Comparison of ENCODE assay signal across 17 cellular contexts in the genomic region with DNA sequence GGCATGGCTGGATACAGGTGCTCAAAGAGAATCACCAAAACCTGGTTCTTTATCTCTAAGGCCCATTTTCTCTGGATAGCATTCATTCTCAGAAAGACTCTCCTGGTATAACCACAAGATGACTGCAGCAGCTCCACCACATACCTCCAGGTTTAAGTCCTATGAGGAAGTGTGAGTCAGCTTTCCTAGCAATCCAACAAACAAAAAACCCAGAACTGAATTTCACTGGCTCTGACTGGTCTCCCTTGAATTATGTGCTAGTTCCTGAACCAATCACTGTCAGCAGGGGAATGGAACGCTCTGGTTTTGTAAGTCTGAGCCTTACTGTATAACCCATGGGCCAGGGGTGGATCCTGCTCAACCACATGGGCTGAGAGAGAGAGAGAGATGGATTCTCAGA. TPM values are rescaled to one million over a fixed set of nuclear protein-coding genes. Genes with fewer than 3 reads are reported as not detected.
DNase-seq lines count a peak whose midpoint lies in the region; ATAC-seq and FAIRE-seq lines count a peak whose summit lies in the region.
"Had no signal": no experiment of that assay in that cellular context is flagged by ENCODE, and none has a peak within 500 bp of the region (broad histone marks: within the 10 kb centered on the region; RNA-seq: fewer than 3 reads in every experiment).

No MANE protein-coding gene starts in this region.

- H3K9me3 Mint-ChIP-seq in T-cell, result peaks cover 4 to 21% (median 8%) of the 10 kb centered on the region in 3 donors

- CTCF ChIA-PET in T-cell (lab: Charles Lee), result no interaction called here

- DNase-seq in AG20443 (ENCODE audit: low spot score), result peak; percentile 38
- DNase-seq in HTR-8/SVneo (ENCODE audit: insufficient read length, low spot score), result peak; percentile 13
- DNase-seq in astrocyte of the hippocampus (ENCODE audit: low read depth, low spot score), result peak; percentile 74
- DNase-seq in islet precursor cell, result peak; percentile 54
- DNase-seq in T-cell, result no peak
- no peak for DNase-seq in activated naive CD4-positive, alpha-beta T cell (lab: John Stamatoyannopoulos, UW)
- no peak for DNase-seq in GM19238 (ENCODE audit: insufficient read length, low spot score)
- no peak for DNase-seq in T1000 (lab: John Stamatoyannopoulos, UW)
- DNase-seq: activated CD4-positive, alpha-beta T cell treated with anti-CD3 and anti-CD28 coated beads for 4 hours; activated naive CD4-positive, alpha-beta T cell treated with Interleukin-2 at 50 U/mL for 16 hours; cortex of kidney; NCI-H187 treated with DMSO at 0.1 percent for 48 hours; NCI-H774; pancreas; stimulated activated CD4-positive, alpha-beta T cell treated with anti-CD3 and anti-CD28 coated beads, Interleukin-2, amount 100 ng/mL, for 24 hours; stimulated activated naive CD4-positive, alpha-beta T cell had no signal

- FAIRE-seq in HTR-8/SVneo (lab: Jason Lieb, UNC), result no peak
- FAIRE-seq: pancreas had no signal

- H3K4me1 Mint-ChIP-seq in T-cell, result no peaks in the 10 kb centered on the region
- H3K4me1 Mint-ChIP-seq: CD14-positive monocyte had no signal

- no peak overlapping the region for H3K27ac Mint-ChIP-seq in T-cell

- POLR2A ChIA-PET in T-cell (lab: Charles Lee), result no interaction called here

- H3K27me3 Mint-ChIP-seq in T-cell, result peaks cover 37 to 55% of the 10 kb centered on the region in 2 donors

- no peak overlapping the region for H3K4me3 Mint-ChIP-seq in T-cell
- H3K4me3 Mint-ChIP-seq: CD14-positive monocyte had no signal

- H3K36me3 Mint-ChIP-seq in T-cell, result no peaks in the 10 kb centered on the region
- H3K36me3 Mint-ChIP-seq: CD14-positive monocyte had no signal

- ATAC-seq in T-cell (replicated peaks in 1 of 4), result no peak
- ATAC-seq: pancreas had no signal

RNA-seq across cellular contexts. Expression of a gene that starts 27.2 kb away (rescaled TPM):
- 10 to 100 TPM; 12.0 to 26.4 (median 21.0) TPM for total RNA-seq in T-cell

RNA-seq across cellular contexts. Expression of a gene that starts 27.5 kb away (rescaled TPM):
- total RNA-seq in T-cell, result 10 to 100 TPM; 16.7 to 33.0 (median 27.4) TPM

Comparison
In these comparisons a context has a peak if more than half of its experiments do, and no peak if none do; other contexts are left out.
1. DNase-seq: peak in AG20443 (single experiment), HTR-8/SVneo (single experiment), astrocyte of the hippocampus (single experiment) and islet precursor cell (single experiment); none in T-cell (0 of 34), activated naive CD4-positive, alpha-beta T cell (0 of 4), GM19238 (single experiment) and T1000 (single experiment).